Comparison of ENCODE assay signal across 9 cellular contexts in the genomic region with DNA sequence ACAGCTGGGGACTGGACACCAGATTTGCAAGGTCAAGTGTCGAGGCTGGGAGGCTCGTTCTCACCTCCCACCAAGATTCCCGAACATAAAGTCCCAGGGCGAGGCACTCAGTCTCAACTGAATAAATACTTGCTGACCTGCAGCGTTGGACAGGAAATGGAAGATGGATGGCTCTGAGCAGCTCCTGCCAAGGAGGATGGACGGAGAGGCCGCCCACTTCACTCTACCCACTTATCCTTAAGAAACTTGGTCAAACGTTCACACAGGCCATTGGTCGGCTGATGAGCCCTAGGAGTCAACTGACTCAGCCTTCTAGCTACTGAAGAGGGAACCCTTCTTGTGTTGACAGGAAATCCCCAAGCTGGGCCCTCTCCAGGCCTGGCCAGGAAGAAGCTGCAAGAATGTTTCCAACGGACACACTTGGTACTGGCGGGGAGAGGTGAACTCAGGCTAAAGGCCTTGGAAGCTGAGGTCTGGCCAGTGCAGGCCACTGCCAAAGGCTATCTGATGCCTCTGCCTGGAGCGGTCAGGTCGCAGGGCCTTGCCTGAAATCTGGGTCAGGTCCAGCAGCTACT. TPM values are rescaled to one million over a fixed set of nuclear protein-coding genes. Genes with fewer than 3 reads are reported as not detected.
DNase-seq lines count a peak whose midpoint lies in the region; ATAC-seq and TF ChIP-seq lines count a peak whose summit lies in the region.
"Had no signal": no experiment of that assay in that cellular context is flagged by ENCODE, and none has a peak within 500 bp of the region (broad histone marks: within the 10 kb centered on the region; RNA-seq: fewer than 3 reads in every experiment).

No MANE protein-coding gene starts in this region.

- DNase-seq in HT1080 (ENCODE audit: low read depth), result peak; percentile 90
- peak; percentile 41 to 72 (median 57) for DNase-seq in body of pancreas
- no peak for DNase-seq in stimulated activated naive B cell treated with anti-CD40 and anti-IgM and Interleukin-4, amounts not matched to agents 10 μg/mL and 1 μg/mL and 100 μg/mL, for 72 hours
- no peak for DNase-seq in natural killer cell treated with Interleukin-12 subunit alpha and Interleukin-12 subunit beta and Interleukin-15 and Interleukin-18, amount 100 ng/mL, for 72 hours (ENCODE audit: low spot score)
- no peak for DNase-seq in HuH-7.5 (ENCODE audit: low spot score)

- H3K9me3 ChIP-seq in body of pancreas, result no peaks in the 10 kb centered on the region

- H3K36me3 Mint-ChIP-seq in stimulated activated naive B cell treated with anti-CD40 and anti-IgM and Interleukin-4, amounts not matched to agents 10 μg/mL and 1 μg/mL and 100 μg/mL, for 72 hours, result peaks cover 40 to 57% of the 10 kb centered on the region in 2 donors
- no peaks in the 10 kb centered on the region for H3K36me3 Mint-ChIP-seq in natural killer cell treated with Interleukin-12 subunit alpha and Interleukin-12 subunit beta and Interleukin-15 and Interleukin-18, amount 100 ng/mL, for 72 hours

- no peak for TF ChIP-seq CTCF in body of pancreas (IDR thresholded peaks at IDR 0.05)

- H3K4me1 Mint-ChIP-seq in stimulated activated naive B cell treated with anti-CD40 and anti-IgM and Interleukin-4, amounts not matched to agents 10 μg/mL and 1 μg/mL and 100 μg/mL, for 72 hours, result peaks cover 12 to 22% of the 10 kb centered on the region in 2 donors
- peaks cover 4 to 8% of the 10 kb centered on the region in 2 donors for H3K4me1 Mint-ChIP-seq in natural killer cell treated with Interleukin-12 subunit alpha and Interleukin-12 subunit beta and Interleukin-15 and Interleukin-18, amount 100 ng/mL, for 72 hours (ENCODE audit: low read depth in 2 of 2)

- H3K27me3 Mint-ChIP-seq in stimulated activated naive B cell treated with anti-CD40 and anti-IgM and Interleukin-4, amounts not matched to agents 10 μg/mL and 1 μg/mL and 100 μg/mL, for 72 hours, result no peaks in the 10 kb centered on the region
- H3K27me3 Mint-ChIP-seq in natural killer cell treated with Interleukin-12 subunit alpha and Interleukin-12 subunit beta and Interleukin-15 and Interleukin-18, amount 100 ng/mL, for 72 hours, result no peaks in the 10 kb centered on the region
- H3K27me3 Mint-ChIP-seq: memory B cell had no signal

- TF ChIP-seq POLR2A in body of pancreas (IDR thresholded peaks at IDR 0.05), result no peak

- no peak overlapping the region for H3K4me3 ChIP-seq in body of pancreas

- intact Hi-C loops in body of pancreas (cut with DNase I), result no loop called here

- H3K27ac Mint-ChIP-seq in stimulated activated naive B cell treated with anti-CD40 and anti-IgM and Interleukin-4, amounts not matched to agents 10 μg/mL and 1 μg/mL and 100 μg/mL, for 72 hours, result peak overlapping the region; percentile 14
- H3K27ac Mint-ChIP-seq in natural killer cell treated with Interleukin-12 subunit alpha and Interleukin-12 subunit beta and Interleukin-15 and Interleukin-18, amount 100 ng/mL, for 72 hours, result no peak overlapping the region
- H3K27ac Mint-ChIP-seq: memory B cell had no signal

- peaks cover 49% of the 10 kb centered on the region for H3K4me1 ChIP-seq in body of pancreas

- no peak overlapping the region for H3K4me3 Mint-ChIP-seq in stimulated activated naive B cell treated with anti-CD40 and anti-IgM and Interleukin-4, amounts not matched to agents 10 μg/mL and 1 μg/mL and 100 μg/mL, for 72 hours
- H3K4me3 Mint-ChIP-seq in natural killer cell treated with Interleukin-12 subunit alpha and Interleukin-12 subunit beta and Interleukin-15 and Interleukin-18, amount 100 ng/mL, for 72 hours, result no peak overlapping the region
- H3K4me3 Mint-ChIP-seq: memory B cell had no signal

- ATAC-seq in body of pancreas (peak; percentile 39), GM21528 (IDR thresholded peaks at IDR 0.05; ENCODE audit: low FRiP score, unreplicated experiment) (no peak), HG02571 (IDR thresholded peaks at IDR 0.05; ENCODE audit: unreplicated experiment) (no peak)
- no peak for ATAC-seq in stimulated activated naive B cell treated with anti-CD40 and anti-IgM and Interleukin-4, amounts not matched to agents 10 μg/mL and 1 μg/mL and 100 μg/mL, for 72 hours (replicated peaks)
- no peak for ATAC-seq in natural killer cell treated with Interleukin-12 subunit alpha and Interleukin-12 subunit beta and Interleukin-15 and Interleukin-18, amount 100 ng/mL, for 72 hours

- H3K27ac ChIP-seq in body of pancreas (peak overlapping the region in 2 of 4 donors; percentile 42 to 43), layer of hippocampus (ENCODE audit: low read depth, low read length) (peak overlapping the region; percentile 85)

- H3K9me3 Mint-ChIP-seq in stimulated activated naive B cell treated with anti-CD40 and anti-IgM and Interleukin-4, amounts not matched to agents 10 μg/mL and 1 μg/mL and 100 μg/mL, for 72 hours, result no peaks in the 10 kb centered on the region
- H3K9me3 Mint-ChIP-seq in natural killer cell treated with Interleukin-12 subunit alpha and Interleukin-12 subunit beta and Interleukin-15 and Interleukin-18, amount 100 ng/mL, for 72 hours, result no peaks in the 10 kb centered on the region
- H3K9me3 Mint-ChIP-seq: memory B cell had no signal

- H3K27me3 ChIP-seq in body of pancreas (no peaks in the 10 kb centered on the region), layer of hippocampus (ENCODE audit: control insufficient read depth, insufficient read depth, low read length) (no peaks in the 10 kb centered on the region)

- 66 to 92% methylated on average over 5 to 13 of the region's 13 CpGs for WGBS in body of pancreas, 2 donors

- no peaks in the 10 kb centered on the region for H3K36me3 ChIP-seq in body of pancreas (replicated peaks in 1 of 2; ENCODE audit: insufficient read depth in 1 of 2, low read depth in 2 of 2)

RNA-seq across cellular contexts. Expression of gene VAC14, which starts 50.0 kb away (rescaled TPM):
- 70.7 and 103 TPM in 2 replicates for total RNA-seq in HT1080 (2014; rRNA removed; shearing (Covaris generic))
- polyA plus RNA-seq in HT1080 (2015; cell fraction: cytosol; rRNA removed), result 50.5 and 58.3 TPM in 2 replicates
- polyA plus RNA-seq in HT1080 (2015; cell fraction: nucleus; rRNA removed), result 42.9 and 48.6 TPM in 2 replicates
- total RNA-seq in body of pancreas, result 10 to 100 TPM; 26.5 to 27.7 TPM
- total RNA-seq in natural killer cell treated with Interleukin-12 subunit alpha and Interleukin-12 subunit beta and Interleukin-15 and Interleukin-18, amount 100 ng/mL, for 72 hours, result 10 to 100 TPM; 33.6 to 50.9 TPM

Comparison
In these comparisons a context has a peak if more than half of its experiments do, and no peak if none do; other contexts are left out.
1. DNase-seq: peak in HT1080 (single experiment) and body of pancreas (4 of 4); none in stimulated activated naive B cell treated with anti-CD40 and anti-IgM and Interleukin-4, amounts not matched to agents 10 μg/mL and 1 μg/mL and 100 μg/mL, for 72 hours (single experiment), natural killer cell treated with Interleukin-12 subunit alpha and Interleukin-12 subunit beta and Interleukin-15 and Interleukin-18, amount 100 ng/mL, for 72 hours (single experiment) and HuH-7.5 (single experiment).